16 cellular contexts compared by ENCODE assay signal in genomic region chr4:8205241-8205707, GRCh38. TPM values are rescaled to one million over a fixed set of nuclear protein-coding genes. Genes with fewer than 3 reads are reported as not detected.
DNase-seq lines count a peak whose midpoint lies in the region; ATAC-seq and TF ChIP-seq lines count a peak whose summit lies in the region.
"Had no signal": no experiment of that assay in that cellular context is flagged by ENCODE, and none has a peak within 500 bp of the region (broad histone marks: within the 10 kb centered on the region; RNA-seq: fewer than 3 reads in every experiment).

No MANE protein-coding gene starts in this region.

- peaks cover 10% of the 10 kb centered on the region for H3K4me1 ChIP-seq in smooth muscle cell (ENCODE audit: low read depth)

- DNase-seq in SIG-M5 treated with dmso at 0.1 percent for 504 hours (lab: John Stamatoyannopoulos, UW; ENCODE audit: unreplicated experiment) (peak; percentile 9), SIG-M5 (lab: John Stamatoyannopoulos, UW) (no peak), NOMO-1 treated with DMSO at 0.1 percent for 48 hours (lab: John Stamatoyannopoulos, UW; ENCODE audit: unreplicated experiment) (peak; percentile 41), epithelial cell of esophagus (ENCODE audit: low read depth) (peak; percentile 39), smooth muscle cell (lab: John Stamatoyannopoulos, UW; ENCODE audit: unreplicated experiment) (peak; percentile 31), DMS114 treated with DMSO at 0.1 percent for 48 hours (lab: John Stamatoyannopoulos, UW; ENCODE audit: unreplicated experiment) (no peak)
- DNase-seq: activated gamma-delta T cell treated with Interleukin-2 at 50 U/mL for 16 hours; CD8-positive, alpha-beta T cell; glutamatergic neuron; immature natural killer cell; stimulated activated CD4-positive, alpha-beta T cell treated with anti-CD3 and anti-CD28 coated beads, Interleukin-12 subunit alpha, Interleukin-12 subunit beta, amount 100 ng/mL, for 4 hours had no signal

- no peak overlapping the region for H3K9ac ChIP-seq in smooth muscle cell (ENCODE audit: low read depth)

- no peaks in the 10 kb centered on the region for H4K20me1 ChIP-seq in smooth muscle cell (ENCODE audit: low read depth)

- H3K4me3 ChIP-seq in epithelial cell of esophagus (ENCODE audit: low read length) (no peak overlapping the region), smooth muscle cell (no peak overlapping the region)
- H3K4me3 ChIP-seq: A549, GM23338 had no signal

- H2AFZ ChIP-seq in smooth muscle cell (ENCODE audit: low read depth): no peak overlapping the region
- H2AFZ ChIP-seq: GM23338 had no signal

- ATAC-seq in HG02763 (IDR thresholded peaks at IDR 0.05; ENCODE audit: unreplicated experiment) (no peak), GM19328 (IDR thresholded peaks at IDR 0.05; ENCODE audit: unreplicated experiment) (no peak)
- ATAC-seq: A549; CD8-positive, alpha-beta T cell; GM23338; natural killer cell treated with Interleukin-12 subunit alpha and Interleukin-12 subunit beta and Interleukin-15 and Interleukin-18, amount 100 ng/mL, for 72 hours had no signal

- no peaks in the 10 kb centered on the region for H3K27me3 ChIP-seq in smooth muscle cell (ENCODE audit: low read depth)

- WGBS in smooth muscle cell (ENCODE audit: low lambda C conversion rate): 15% methylated on average over 15 of the region's 19 CpGs

- no peaks in the 10 kb centered on the region for H3F3A ChIP-seq in smooth muscle cell (ENCODE audit: low read depth)

- no peaks in the 10 kb centered on the region for H3K9me3 ChIP-seq in smooth muscle cell (replicated peaks; ENCODE audit: low read depth)
- H3K9me3 ChIP-seq: A549 had no signal

- H3K79me2 ChIP-seq in smooth muscle cell (ENCODE audit: low read depth): peaks cover 8% of the 10 kb centered on the region

- peak overlapping the region; percentile 39 for H3K4me2 ChIP-seq in smooth muscle cell
- H3K4me2 ChIP-seq: A549, GM23338 had no signal

- no peak for TF ChIP-seq CTCF in epithelial cell of esophagus (IDR thresholded peaks at IDR 0.05; ENCODE audit: insufficient read depth, low read depth, low read length, missing control alignments)
- no peak for TF ChIP-seq CTCF in smooth muscle cell (IDR thresholded peaks at IDR 0.05; ENCODE audit: borderline replicate concordance, insufficient read depth, poor library complexity, severe bottlenecking)

- peak overlapping the region; percentile 55 for H3K27ac ChIP-seq in smooth muscle cell (ENCODE audit: low read depth)

- H3K36me3 ChIP-seq in smooth muscle cell (ENCODE audit: low read depth): no peaks in the 10 kb centered on the region

RNA-seq across cellular contexts. Expression of gene SH3TC1, which starts 6.2 kb away (rescaled TPM):
- 7.8 TPM in 2 replicates for total RNA-seq in smooth muscle cell
- polyA plus RNA-seq in smooth muscle cell: 12.1 and 17.7 TPM in 2 replicates
- polyA plus RNA-seq: GM23338 had no signal

RNA-seq across cellular contexts. Expression of gene ABLIM2, which starts 46.7 kb away (rescaled TPM):
- not detected in 2 replicates for total RNA-seq in smooth muscle cell
- polyA plus RNA-seq in smooth muscle cell: 0.08 and 0.30 TPM in 2 replicates

Comparison
In these comparisons a context has a peak if more than half of its experiments do, and no peak if none do; other contexts are left out.
1. DNase-seq: peak in SIG-M5 treated with dmso at 0.1 percent for 504 hours (single experiment), NOMO-1 treated with DMSO at 0.1 percent for 48 hours (single experiment), epithelial cell of esophagus (single experiment) and smooth muscle cell (single experiment); none in SIG-M5 (single experiment) and DMS114 treated with DMSO at 0.1 percent for 48 hours (single experiment).